In genomic region chr11:72721689-72722049, GRCh38 we compare ENCODE assay signal across 8 cellular contexts. TPM values are rescaled to one million over a fixed set of nuclear protein-coding genes. Genes with fewer than 3 reads are reported as not detected.
DNase-seq lines count a peak whose midpoint lies in the region; ATAC-seq and TF ChIP-seq lines count a peak whose summit lies in the region.

No MANE protein-coding gene starts in this region.

- TF ChIP-seq POLR2A in HCT116 (IDR thresholded peaks at IDR 0.05; ENCODE audit: borderline replicate concordance, extremely low read depth, insufficient read depth, insufficient read length) (no peak), suprapubic skin (IDR thresholded peaks at IDR 0.05) (no peak)

- no peaks in the 10 kb centered on the region for H4K20me1 ChIP-seq in HCT116 (ENCODE audit: insufficient read depth)

- no peak overlapping the region for H3K4ac ChIP-seq in mesendoderm (ENCODE audit: low read depth, low read length)

- peaks cover 50% of the 10 kb centered on the region for H3K4me1 Mint-ChIP-seq in T-helper 17 cell

- peaks cover 25% of the 10 kb centered on the region for H3K79me2 ChIP-seq in HCT116 (ENCODE audit: insufficient read depth, low read length)
- H3K79me2 ChIP-seq in mesendoderm (ENCODE audit: control insufficient read depth, insufficient read depth, low read length): peaks cover 44% of the 10 kb centered on the region

- H3K9ac ChIP-seq in HCT116 (ENCODE audit: low read length) (peak overlapping the region; percentile 69), mesendoderm (ENCODE audit: low read length) (peak overlapping the region; percentile 55)

- ATAC-seq in HCT116: no peak
- ATAC-seq in T-helper 17 cell: peak; percentile 29

- peak overlapping the region; percentile 98 for H3K4me3 Mint-ChIP-seq in T-helper 17 cell

- no CpG with 5 or more reads among the region's 13 CpGs for WGBS in mesendoderm (ENCODE audit: extremely low coverage, insufficient coverage, low lambda C conversion rate)
- 0% methylated on average over 13 of the region's 13 CpGs for WGBS in suprapubic skin

- no peak overlapping the region for H2AFZ ChIP-seq in HCT116 (ENCODE audit: low read depth, low read length, poor library complexity, severe bottlenecking)

- H3K36me3 ChIP-seq in HCT116 (ENCODE audit: control insufficient read depth in 1 of 2, insufficient read depth in 2 of 2, low read length in 2 of 2): no peaks in the 10 kb centered on the region; a peak in 1 of 4 replicates
- peaks cover 4% of the 10 kb centered on the region for H3K36me3 ChIP-seq in mesendoderm (ENCODE audit: control insufficient read depth, insufficient read depth, low read length)
- H3K36me3 ChIP-seq in suprapubic skin: no peaks in the 10 kb centered on the region

- H3K4me3 ChIP-seq in HCT116 (replicated peaks in 1 of 2; ENCODE audit: low read depth in 1 of 2, low read length in 2 of 2): peak overlapping the region; percentile 57 to 64
- H3K4me3 ChIP-seq in cardiac fibroblast (replicated peaks in 1 of 2; ENCODE audit: low read depth in 2 of 2, low read length in 2 of 2): peak overlapping the region; percentile 60 to 71
- no peak overlapping the region for H3K4me3 ChIP-seq in mesendoderm (ENCODE audit: low read length)
- peak overlapping the region; percentile 55 for H3K4me3 ChIP-seq in suprapubic skin

- no peak overlapping the region for H4K8ac ChIP-seq in mesendoderm (ENCODE audit: low read depth, low read length)

- no peak for TF ChIP-seq EP300 in suprapubic skin (IDR thresholded peaks at IDR 0.05)

- no peak overlapping the region for H3K18ac ChIP-seq in mesendoderm (ENCODE audit: low read length)

- BruUV-seq in HCT116 (replicated peaks; lab: Mats Ljungman, UMichigan): TSS peak; percentile 70

- RAD21 ChIA-PET in HCT116 (lab: Charles Lee; ENCODE audit: low non-redundant PET in 1 of 2, low total read pairs in 2 of 2, uncharacterized antibody in 2 of 2, unreplicated experiment in 2 of 2): no interaction called here

- H3K4me2 ChIP-seq in HCT116 (ENCODE audit: low read length): peak overlapping the region; percentile 94
- H3K4me2 ChIP-seq in mesendoderm (ENCODE audit: low read length): no peak overlapping the region

- POLR2A ChIA-PET in HCT116 (lab: Charles Lee): interaction anchor here (1.7 kb wide), 1 partner anchor 29 kb away, joined by 3 read pairs; no protein-coding TSS in a partner anchor

- H3K56ac ChIP-seq in mesendoderm (ENCODE audit: low read length): peak overlapping the region; percentile 84

- H2BK120ac ChIP-seq in mesendoderm (ENCODE audit: low read depth, low read length): no peak overlapping the region

- no peak overlapping the region for H4K5ac ChIP-seq in mesendoderm (ENCODE audit: low read length)

- TF ChIP-seq RAD21 in HCT116 (IDR thresholded peaks at IDR 0.05; ENCODE audit: low read depth): no peak

- no peak overlapping the region for H2BK15ac ChIP-seq in mesendoderm (replicated peaks; ENCODE audit: low read depth)

- peaks cover 8 to 21% of the 10 kb centered on the region in 2 experiments for H3K4me1 ChIP-seq in HCT116 (ENCODE audit: control insufficient read depth in 1 of 2, insufficient read depth in 2 of 2, low read length in 2 of 2)
- H3K4me1 ChIP-seq in mesendoderm (ENCODE audit: control insufficient read depth, low read depth, low read length): peaks cover 10% of the 10 kb centered on the region
- peaks cover 78% of the 10 kb centered on the region for H3K4me1 ChIP-seq in suprapubic skin

- CTCF ChIA-PET in HCT116 (lab: Charles Lee): no interaction called here

- peak overlapping the region; percentile 100 for H3K27ac Mint-ChIP-seq in T-helper 17 cell

- TF ChIP-seq CTCF in HCT116 (IDR thresholded peaks at IDR 0.05 in 2 of 3, conservative IDR thresholded peaks at IDR 0.05 in 1 of 3; ENCODE audit: borderline replicate concordance in 1 of 3, insufficient read depth in 1 of 3, low read depth in 2 of 3, low read length in 2 of 3): no peak
- TF ChIP-seq CTCF in cardiac fibroblast (IDR thresholded peaks at IDR 0.05; ENCODE audit: low read depth, low read length): no peak
- no peak for TF ChIP-seq CTCF in suprapubic skin (IDR thresholded peaks at IDR 0.05)

- no peaks in the 10 kb centered on the region for H3K9me2 ChIP-seq in HCT116 (ENCODE audit: insufficient read depth)

- intact Hi-C loops in HCT116 (cut with micrococcal nuclease): no loop called here

- H3K79me1 ChIP-seq in mesendoderm (ENCODE audit: low read length): peaks cover 50% of the 10 kb centered on the region

- H3K9me3 ChIP-seq in HCT116 (ENCODE audit: control insufficient read depth in 1 of 2, insufficient read depth in 1 of 2, low read depth in 1 of 2, low read length in 2 of 2) (no peaks in the 10 kb centered on the region), T-helper 17 cell (ENCODE audit: control insufficient read depth, low read length, poor library complexity, severe bottlenecking) (no peaks in the 10 kb centered on the region), suprapubic skin (no peaks in the 10 kb centered on the region)

- H3K36me3 Mint-ChIP-seq in T-helper 17 cell (ENCODE audit: low read depth): peaks cover 5% of the 10 kb centered on the region

- H2AK5ac ChIP-seq in mesendoderm (ENCODE audit: low read length): no peak overlapping the region

- H3K27me3 ChIP-seq in HCT116 (ENCODE audit: insufficient read depth, low read length) (no peaks in the 10 kb centered on the region), mesendoderm (ENCODE audit: insufficient read depth, low read length, poor library complexity) (no peaks in the 10 kb centered on the region), suprapubic skin (no peaks in the 10 kb centered on the region)

- H2BK5ac ChIP-seq in mesendoderm (ENCODE audit: low read length): no peak overlapping the region

- peak overlapping the region; percentile 71 for H3K27ac ChIP-seq in HCT116 (ENCODE audit: low read depth, low read length)
- H3K27ac ChIP-seq in mesendoderm (ENCODE audit: low read depth, low read length): no peak overlapping the region
- peak overlapping the region; percentile 85 for H3K27ac ChIP-seq in suprapubic skin

- DNase-seq in HCT116 (ENCODE audit: low read depth, low spot score) (no peak), T-helper 17 cell (peak in 1 of 3 donors; percentile 16), cardiac fibroblast (ENCODE audit: low read depth in 2 of 2) (peak; percentile 32 to 62), mesendoderm (peak; percentile 48), suprapubic skin (ENCODE audit: low spot score in 2 of 2) (peak in 1 of 2 donors; percentile 86), SHP77 treated with DMSO at 0.1 percent for 48 hours (lab: John Stamatoyannopoulos, UW) (no peak), NOMO-1 treated with dmso at 0.1 percent for 144 hours (lab: John Stamatoyannopoulos, UW; ENCODE audit: unreplicated experiment) (no peak), GF-D8 (lab: John Stamatoyannopoulos, UW) (no peak)

- no peaks in the 10 kb centered on the region for H3K27me3 Mint-ChIP-seq in T-helper 17 cell

- H3K23ac ChIP-seq in mesendoderm (ENCODE audit: low read length): no peak overlapping the region

TF ChIP-seq in HCT116, 20 proteins besides CTCF, POLR2A, EP300 and RAD21:
- TF ChIP-seq EZH2phosphoT487 (IDR thresholded peaks at IDR 0.05; ENCODE audit: borderline replicate concordance): no peak
- no peak for TF ChIP-seq EGR1 (IDR thresholded peaks at IDR 0.05; ENCODE audit: low read depth)
- TF ChIP-seq SRF (IDR thresholded peaks at IDR 0.05; ENCODE audit: low read depth): no peak
- no peak for TF ChIP-seq POLR2AphosphoS5 (IDR thresholded peaks at IDR 0.05; ENCODE audit: low read depth, low read length)
- no peak for TF ChIP-seq CBX3 (IDR thresholded peaks at IDR 0.05; ENCODE audit: low read depth)

RNA-seq across cellular contexts. Expression of gene ARAP1, which starts 30.5 kb away (rescaled TPM):
- total RNA-seq in HCT116 (2021; ENCODE audit: unreplicated experiment) (57.4 TPM), T-helper 17 cell (100 to 1,000 TPM in 1 of 2 donors, 10 to 100 TPM in 1; 93.3 to 108 TPM), suprapubic skin (100 to 1,000 TPM in 1 of 4 donors, 10 to 100 TPM in 3; 53.8 to 126 (median 88.8) TPM)
- polyA plus RNA-seq in HCT116 (2012): 44.5 and 59.1 TPM in 2 replicates
- polyA plus RNA-seq in mesendoderm (2013, experiment 1 of 2): 29.0 TPM
- 27.5 TPM for polyA plus RNA-seq in mesendoderm (2013, experiment 2 of 2)

RNA-seq across cellular contexts. Expression of gene PDE2A, which starts 47.4 kb away (rescaled TPM):
- total RNA-seq in HCT116 (2021; ENCODE audit: unreplicated experiment): 7.6 TPM
- polyA plus RNA-seq in HCT116 (2012): 16.7 and 17.1 TPM in 2 replicates
- 1 to 10 TPM; 2.7 to 4.9 TPM for total RNA-seq in T-helper 17 cell
- 3.9 TPM for polyA plus RNA-seq in mesendoderm (2013, experiment 1 of 2)
- polyA plus RNA-seq in mesendoderm (2013, experiment 2 of 2): 4.0 TPM
- 10 to 100 TPM in 3 of 4 donors, 1 to 10 TPM in 1; 5.4 to 49.9 (median 31.2) TPM for total RNA-seq in suprapubic skin

Comparison
In these comparisons a context has a peak if more than half of its experiments do, and no peak if none do; other contexts are left out.
1. DNase-seq: peak in cardiac fibroblast (2 of 2) and mesendoderm (single experiment); none in HCT116 (single experiment), SHP77 treated with DMSO at 0.1 percent for 48 hours (single experiment), NOMO-1 treated with dmso at 0.1 percent for 144 hours (single experiment) and GF-D8 (single experiment).